Comparison of ENCODE assay signal across 13 cellular contexts in the genomic region with DNA sequence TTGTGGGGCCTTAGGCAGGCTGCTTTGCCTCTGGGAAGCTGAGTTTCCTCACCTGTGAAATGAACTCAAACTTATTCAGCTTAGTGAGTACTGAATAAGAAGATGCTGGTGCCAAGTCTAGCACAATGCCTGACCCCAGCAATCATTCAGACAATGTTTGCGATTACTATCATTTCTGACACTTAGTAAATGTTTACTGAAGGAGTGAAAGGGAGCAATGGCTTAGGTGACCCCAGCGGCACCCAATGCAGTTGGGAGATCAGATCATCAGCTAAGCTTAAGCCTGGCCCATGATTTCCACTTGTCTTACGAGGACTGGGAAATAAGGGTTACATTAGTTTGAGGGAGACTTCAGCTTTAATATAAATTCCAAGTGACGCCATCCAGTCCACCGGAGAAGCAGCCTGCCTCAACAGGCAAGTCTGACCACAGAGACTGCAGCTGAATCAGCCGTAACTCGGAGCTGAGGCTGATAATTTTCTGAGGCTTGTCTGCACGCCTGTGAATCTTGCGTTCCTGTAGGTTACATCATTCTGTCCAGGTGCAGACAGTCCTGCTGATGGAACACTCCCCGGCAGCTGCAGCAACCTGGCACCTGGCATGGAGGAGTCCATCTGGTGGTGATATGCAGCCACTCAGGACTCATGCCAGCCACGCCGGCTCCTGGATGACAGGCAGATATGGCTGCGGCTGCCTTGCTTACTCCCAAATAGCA. TPM values are rescaled to one million over a fixed set of nuclear protein-coding genes. Genes with fewer than 3 reads are reported as not detected.
DNase-seq lines count a peak whose midpoint lies in the region; ATAC-seq, FAIRE-seq and TF ChIP-seq lines count a peak whose summit lies in the region.
"Had no signal": no experiment of that assay in that cellular context is flagged by ENCODE, and none has a peak within 500 bp of the region (broad histone marks: within the 10 kb centered on the region; RNA-seq: fewer than 3 reads in every experiment).

No MANE protein-coding gene starts in this region.

- no peak overlapping the region for H3K4me2 ChIP-seq in osteoblast (ENCODE audit: insufficient read depth, low read length)
- H3K4me2 ChIP-seq: neural progenitor cell had no signal

- POLR2A ChIA-PET in RWPE1 (lab: Yijun Ruan, JAX; ENCODE audit: low non-redundant PET), result no interaction called here

- intact Hi-C loops in Right ventricle myocardium inferior (cut with DNase I), result no loop called here
- intact Hi-C loops in cardiac septum (cut with DNase I), result no loop called here

- peak; percentile 95 for FAIRE-seq in islet of Langerhans (lab: Jason Lieb, UNC)
- FAIRE-seq: RCC 7860 had no signal

- CTCF ChIA-PET in RWPE1 (lab: Yijun Ruan, JAX), result interaction anchor here (0.6 to 4.6 kb wide), 17 partner anchors 16 to 1498 kb away, joined by 3 to 27 read pairs (median 4); no protein-coding TSS in a partner anchor

- peak; percentile 27 for ATAC-seq in Right ventricle myocardium inferior
- no peak for ATAC-seq in HG03135 (IDR thresholded peaks at IDR 0.05; ENCODE audit: unreplicated experiment)
- no peak for ATAC-seq in HG02763 (IDR thresholded peaks at IDR 0.05; ENCODE audit: unreplicated experiment)

- no peak overlapping the region for H3K4me3 ChIP-seq in osteoblast (ENCODE audit: insufficient read depth, low read length)
- H3K4me3 ChIP-seq: cardiac muscle cell, heart right ventricle, neural progenitor cell had no signal

- H4K20me1 ChIP-seq in osteoblast (ENCODE audit: insufficient read depth, low read length), result no peaks in the 10 kb centered on the region

- no peaks in the 10 kb centered on the region for H3K9me3 ChIP-seq in osteoblast (ENCODE audit: low read depth, low read length)
- H3K9me3 ChIP-seq: heart right ventricle had no signal

- DNase-seq in Right ventricle myocardium inferior (ENCODE audit: missing footprints) (peak; percentile 74), cardiac septum (ENCODE audit: low spot score) (no peak), RWPE1 (ENCODE audit: low spot score) (peak; percentile 96), NCI-H82 (lab: John Stamatoyannopoulos, UW) (no peak), osteoblast (ENCODE audit: insufficient read length, low spot score, missing footprints) (no peak)
- DNase-seq: GOT3 had no signal

- TF ChIP-seq CTCF in RWPE1 (conservative IDR thresholded peaks at IDR 0.05; ENCODE audit: low read depth) (no peak; the same call in 1 of the 2 replicates), osteoblast (IDR thresholded peaks at IDR 0.05; ENCODE audit: extremely low read depth, low read depth, low read length) (no peak)

- no peaks in the 10 kb centered on the region for H3K36me3 ChIP-seq in osteoblast (ENCODE audit: insufficient read depth, low read length)
- H3K36me3 ChIP-seq: cardiac muscle cell, heart right ventricle, neural progenitor cell had no signal

- no peaks in the 10 kb centered on the region for H3K79me2 ChIP-seq in osteoblast (ENCODE audit: insufficient read depth, low read length)

- H3K27me3 ChIP-seq in osteoblast (ENCODE audit: insufficient read depth, low read length), result no peaks in the 10 kb centered on the region
- H3K27me3 ChIP-seq: cardiac muscle cell, heart right ventricle, neural progenitor cell had no signal

- peaks cover 19% of the 10 kb centered on the region for H3K4me1 ChIP-seq in osteoblast (ENCODE audit: insufficient read depth, low read length)

- H3K27ac ChIP-seq in RWPE1, result peak overlapping the region; percentile 94
- no peak overlapping the region for H3K27ac ChIP-seq in osteoblast (ENCODE audit: low read depth, low read length)
- H3K27ac ChIP-seq: cardiac muscle cell, neural progenitor cell had no signal

- H2AFZ ChIP-seq in osteoblast (ENCODE audit: low read length), result no peak overlapping the region
- H2AFZ ChIP-seq: neural progenitor cell had no signal

RNA-seq across cellular contexts. Expression of a gene that starts 34.8 kb away (rescaled TPM):
- total RNA-seq in Right ventricle myocardium inferior (57.0 TPM), cardiac septum (70.2 TPM), osteoblast (2.9 and 4.3 TPM in 2 replicates)
- total RNA-seq: cardiac muscle cell had no signal

RNA-seq across cellular contexts. Expression of a gene that starts 49.5 kb away (rescaled TPM):
- total RNA-seq in Right ventricle myocardium inferior (29.8 TPM), cardiac septum (32.0 TPM), osteoblast (6.2 and 7.6 TPM in 2 replicates)

Comparison
In these comparisons a context has a peak if more than half of its experiments do, and no peak if none do; other contexts are left out.
1. DNase-seq: peak in Right ventricle myocardium inferior (single experiment) and RWPE1 (single experiment); none in cardiac septum (single experiment), NCI-H82 (single experiment) and osteoblast (single experiment).
2. RNA of a gene that starts 34.8 kb away (total RNA-seq): 70.2 TPM in cardiac septum (single experiment) and 57.0 TPM in Right ventricle myocardium inferior (single experiment); 2.9 to 4.3 TPM in osteoblast; every median in the first group is over 10 times any median in the second.